9 cellular contexts compared by ENCODE assay signal in the genomic region with DNA sequence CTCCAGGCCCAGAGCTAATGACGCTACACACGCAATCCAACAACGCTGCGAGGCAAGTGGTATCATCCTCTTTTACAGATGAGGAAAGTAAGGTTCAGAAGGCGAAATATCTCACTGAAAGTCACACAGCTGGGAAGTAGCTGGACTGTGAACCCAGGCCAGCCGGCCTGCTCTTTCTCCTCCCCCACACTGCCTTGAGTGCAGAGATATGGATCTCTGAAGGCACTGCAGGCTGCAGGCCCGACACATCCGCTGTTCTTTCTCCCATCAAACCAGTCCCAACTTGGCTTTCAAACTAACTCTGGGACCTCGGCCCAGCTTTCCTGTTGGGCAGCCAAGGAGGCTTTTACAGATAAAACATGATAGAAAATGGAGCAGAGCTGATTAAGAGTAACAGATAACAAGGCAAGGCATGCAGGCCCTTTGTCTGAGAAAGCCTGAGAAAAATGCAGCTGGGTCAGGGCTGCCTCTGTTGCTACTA.
A peak's percentile ranks its signal among the peaks of the same experiment; 100 is the strongest.
DNase-seq lines count a peak whose midpoint lies in the region; ATAC-seq and TF ChIP-seq lines count a peak whose summit lies in the region.
"Had no signal": no experiment of that assay in that cellular context is flagged by ENCODE, and none has a peak within 500 bp of the region (broad histone marks: within the 10 kb centered on the region; RNA-seq: fewer than 3 reads in every experiment).

No MANE protein-coding gene starts in this region.

- H3K27ac Mint-ChIP-seq in dendritic cell treated with granulocyte-macrophage colony-stimulating factor and Interleukin-4, amounts not matched to agents 40 ng/mL and 50 ng/mL, for 4 days: peak overlapping the region; percentile 50
- H3K27ac Mint-ChIP-seq in type B pancreatic cell (peak overlapping the region; percentile 84), endothelial cell (ENCODE audit: unreplicated experiment) (no peak overlapping the region)

- H3K36me3 ChIP-seq in mesodermal cell (ENCODE audit: control insufficient read depth, insufficient read depth, low read length): no peaks in the 10 kb centered on the region

- peaks cover 29% of the 10 kb centered on the region for H3K4me1 ChIP-seq in mesodermal cell (ENCODE audit: control insufficient read depth, insufficient read depth, low read length, poor library complexity, severe bottlenecking)

- DNase-seq in OCI-M1 (lab: John Stamatoyannopoulos, UW) (peak; percentile 61), type B pancreatic cell (ENCODE audit: extremely low spot score, unreplicated experiment) (no peak), endothelial cell (ENCODE audit: low spot score) (no peak)
- DNase-seq in activated CD8-positive, alpha-beta memory T cell treated with anti-CD3 and anti-CD28 coated beads, Interleukin-2, amount 50 U/mL, for 48 hours: no peak
- DNase-seq: effector CD4-positive, alpha-beta T cell; NCI-H748 treated with DMSO at 0.1 percent for 48 hours had no signal

- ATAC-seq in HG02623 (IDR thresholded peaks at IDR 0.05; ENCODE audit: unreplicated experiment): no peak

- no peaks in the 10 kb centered on the region for H3K9me3 Mint-ChIP-seq in dendritic cell treated with granulocyte-macrophage colony-stimulating factor and Interleukin-4, amounts not matched to agents 40 ng/mL and 50 ng/mL, for 4 days
- H3K9me3 Mint-ChIP-seq in type B pancreatic cell: no peaks in the 10 kb centered on the region
- no peaks in the 10 kb centered on the region for H3K9me3 Mint-ChIP-seq in endothelial cell (ENCODE audit: unreplicated experiment)

- TF ChIP-seq CTCF in type B pancreatic cell (conservative IDR thresholded peaks at IDR 0.05) (no peak), endothelial cell (IDR thresholded peaks at IDR 0.05; ENCODE audit: unreplicated experiment) (no peak)

- WGBS in mesodermal cell (ENCODE audit: insufficient coverage in 2 of 2), 2 experiments: 81 to 86% methylated on average over 6 to 8 of the region's 9 CpGs

- peaks cover 73% of the 10 kb centered on the region for H3K4me1 Mint-ChIP-seq in dendritic cell treated with granulocyte-macrophage colony-stimulating factor and Interleukin-4, amounts not matched to agents 40 ng/mL and 50 ng/mL, for 4 days (ENCODE audit: low read depth)
- H3K4me1 Mint-ChIP-seq in type B pancreatic cell (ENCODE audit: unreplicated experiment) (peaks cover 32% of the 10 kb centered on the region), endothelial cell (ENCODE audit: unreplicated experiment) (no peaks in the 10 kb centered on the region)

- no peaks in the 10 kb centered on the region for H3K36me3 Mint-ChIP-seq in dendritic cell treated with granulocyte-macrophage colony-stimulating factor and Interleukin-4, amounts not matched to agents 40 ng/mL and 50 ng/mL, for 4 days (ENCODE audit: low read depth)
- no peaks in the 10 kb centered on the region for H3K36me3 Mint-ChIP-seq in type B pancreatic cell
- peaks cover 3% of the 10 kb centered on the region for H3K36me3 Mint-ChIP-seq in endothelial cell (ENCODE audit: low read depth, unreplicated experiment)

- H3K27ac ChIP-seq in mesodermal cell (ENCODE audit: low read depth, low read length, severe bottlenecking): peak overlapping the region; percentile 89

- intact Hi-C loops in dendritic cell treated with granulocyte-macrophage colony-stimulating factor and Interleukin-4, amounts not matched to agents 40 ng/mL and 50 ng/mL, for 4 days (cut with micrococcal nuclease): loop anchor here (5.0 kb wide), 1 partner anchor 54 kb away; no protein-coding TSS in a partner anchor

- no peaks in the 10 kb centered on the region for H3K9me3 ChIP-seq in mesodermal cell (ENCODE audit: control insufficient read depth, low read length)

- H3K4me3 ChIP-seq in mesodermal cell (ENCODE audit: extremely low read depth, insufficient read depth, low read length, poor library complexity, severe bottlenecking): no peak overlapping the region

- H3K4me3 Mint-ChIP-seq in dendritic cell treated with granulocyte-macrophage colony-stimulating factor and Interleukin-4, amounts not matched to agents 40 ng/mL and 50 ng/mL, for 4 days: no peak overlapping the region
- H3K4me3 Mint-ChIP-seq in type B pancreatic cell: no peak overlapping the region
- no peak overlapping the region for H3K4me3 Mint-ChIP-seq in endothelial cell (ENCODE audit: unreplicated experiment)

- H3K27me3 Mint-ChIP-seq in dendritic cell treated with granulocyte-macrophage colony-stimulating factor and Interleukin-4, amounts not matched to agents 40 ng/mL and 50 ng/mL, for 4 days: no peaks in the 10 kb centered on the region
- peaks cover 1% of the 10 kb centered on the region for H3K27me3 Mint-ChIP-seq in type B pancreatic cell
- peaks cover 12% of the 10 kb centered on the region for H3K27me3 Mint-ChIP-seq in endothelial cell (ENCODE audit: unreplicated experiment)
